Comparison of ENCODE assay signal across 8 cellular contexts in the genomic region with DNA sequence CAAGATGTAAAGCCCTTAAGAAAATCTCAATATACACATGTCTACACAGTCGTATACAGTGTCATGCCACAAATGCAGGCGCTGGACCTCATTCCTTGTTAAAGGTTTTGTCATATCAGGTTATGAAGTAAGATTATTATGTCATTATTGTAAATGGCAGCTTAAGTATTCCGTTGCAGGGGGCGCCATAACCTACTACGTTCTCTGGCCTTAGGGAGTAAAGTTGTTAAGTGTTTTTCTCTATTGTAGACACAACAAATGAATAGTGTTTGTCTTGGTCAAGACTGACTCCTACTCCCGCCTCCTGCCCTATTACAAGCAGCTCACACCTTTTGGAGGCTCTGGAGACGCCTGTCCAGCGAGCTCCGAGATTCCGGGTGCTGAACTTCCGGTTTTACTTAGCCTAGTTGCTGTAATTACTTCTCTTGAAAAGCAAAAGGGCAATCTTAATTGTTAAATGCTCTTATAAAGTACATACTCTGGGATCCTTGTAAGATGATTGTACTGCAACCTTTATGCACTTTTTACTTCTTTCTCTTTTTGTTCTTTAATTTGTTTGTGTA. TPM values are rescaled to one million over a fixed set of nuclear protein-coding genes. Genes with fewer than 3 reads are reported as not detected.
DNase-seq lines count a peak whose midpoint lies in the region; ATAC-seq and TF ChIP-seq lines count a peak whose summit lies in the region.

No MANE protein-coding gene starts in this region.

- H3K79me2 ChIP-seq in OCI-LY3 (ENCODE audit: low read length) = peaks cover 3% of the 10 kb centered on the region; the same call in 1 of the 2 replicates
- H3K79me2 ChIP-seq in neural cell (replicated peaks; ENCODE audit: insufficient read depth, low read length) = peaks cover 5% of the 10 kb centered on the region

- H3K4me2 ChIP-seq in OCI-LY3 (ENCODE audit: low read length) = peak overlapping the region; percentile 84
- H3K4me2 ChIP-seq in neural cell (ENCODE audit: low read length) = peak overlapping the region; percentile 71

- ATAC-seq in GM19395 (IDR thresholded peaks at IDR 0.05; ENCODE audit: unreplicated experiment) = peak; percentile 62
- ATAC-seq in HG03521 (IDR thresholded peaks at IDR 0.05; ENCODE audit: unreplicated experiment) = peak; percentile 31
- ATAC-seq in activated T-cell treated with anti-CD3 and anti-CD28 coated beads, Interleukin-2, amount 50 U/mL, for 4 hours = peak; percentile 36 to 46
- no peak for ATAC-seq in thoracic aorta (ENCODE audit: insufficient number of reproducible peaks, low FRiP score, low read depth)

- H3K9me3 Mint-ChIP-seq in activated T-cell treated with anti-CD3 and anti-CD28 coated beads, Interleukin-2, amount 50 U/mL, for 4 hours = no peaks in the 10 kb centered on the region

- H3K27me3 ChIP-seq in OCI-LY3 (ENCODE audit: low read depth, low read length) = no peaks in the 10 kb centered on the region
- no peaks in the 10 kb centered on the region for H3K27me3 ChIP-seq in neural cell (ENCODE audit: insufficient read depth, low read depth, low read length)
- H3K27me3 ChIP-seq in thoracic aorta (replicated peaks; ENCODE audit: insufficient read depth) = no peaks in the 10 kb centered on the region

- H3K9ac ChIP-seq in OCI-LY3 (ENCODE audit: low read length) (peak overlapping the region; percentile 86), neural cell (ENCODE audit: low read length) (peak overlapping the region; percentile 95)

- H3K4me3 ChIP-seq in OCI-LY3 (ENCODE audit: low read length) = peak overlapping the region; percentile 92
- peak overlapping the region; percentile 98 for H3K4me3 ChIP-seq in neural cell (ENCODE audit: low read length)
- peak overlapping the region; percentile 97 for H3K4me3 ChIP-seq in thoracic aorta

- no peaks in the 10 kb centered on the region for H4K20me1 ChIP-seq in OCI-LY3 (ENCODE audit: insufficient read depth, low read length)
- H4K20me1 ChIP-seq in neural cell (ENCODE audit: insufficient read depth) = no peaks in the 10 kb centered on the region

- no peak for TF ChIP-seq RAD21 in neural cell (conservative IDR thresholded peaks at IDR 0.05)

- H3K27me3 Mint-ChIP-seq in activated T-cell treated with anti-CD3 and anti-CD28 coated beads, Interleukin-2, amount 50 U/mL, for 4 hours (ENCODE audit: low read depth) = no peaks in the 10 kb centered on the region

- H3K27ac ChIP-seq in OCI-LY3 (ENCODE audit: low read length) = peak overlapping the region; percentile 67
- peak overlapping the region; percentile 84 for H3K27ac ChIP-seq in neural cell (ENCODE audit: low read length)
- H3K27ac ChIP-seq in thoracic aorta = peak overlapping the region; percentile 87 to 93

- peak overlapping the region; percentile 92 for H2AFZ ChIP-seq in OCI-LY3 (ENCODE audit: low read depth, low read length)
- H2AFZ ChIP-seq in neural cell (ENCODE audit: low read depth, low read length) = peak overlapping the region; percentile 88

- H3K4me1 Mint-ChIP-seq in activated T-cell treated with anti-CD3 and anti-CD28 coated beads, Interleukin-2, amount 50 U/mL, for 4 hours (ENCODE audit: low read depth) = peaks cover 10% of the 10 kb centered on the region

- peak overlapping the region; percentile 85 for H3K4me3 Mint-ChIP-seq in activated T-cell treated with anti-CD3 and anti-CD28 coated beads, Interleukin-2, amount 50 U/mL, for 4 hours

- H3K36me3 ChIP-seq in OCI-LY3 (replicated peaks; ENCODE audit: low read depth, low read length) (peaks cover 34% of the 10 kb centered on the region), neural cell (ENCODE audit: insufficient read depth, low read length) (peaks cover 5% of the 10 kb centered on the region), thoracic aorta (peaks cover 20% of the 10 kb centered on the region)

- peaks cover 8% of the 10 kb centered on the region for H3K36me3 Mint-ChIP-seq in activated T-cell treated with anti-CD3 and anti-CD28 coated beads, Interleukin-2, amount 50 U/mL, for 4 hours (ENCODE audit: insufficient read depth)

- no peaks in the 10 kb centered on the region for H3K9me2 ChIP-seq in neural cell (ENCODE audit: insufficient read depth, low read length)

- 0 out of 2 replicates have a peak, but pooled peaks cover 8% of the 10 kb centered on the region for H3K4me1 ChIP-seq in OCI-LY3 (ENCODE audit: low read length)
- H3K4me1 ChIP-seq in thoracic aorta (ENCODE audit: control insufficient read depth in 1 of 2, low read depth in 2 of 2) = peaks cover 3 to 4% of the 10 kb centered on the region in 2 donors

- no peak for TF ChIP-seq EP300 in neural cell (conservative IDR thresholded peaks at IDR 0.05; ENCODE audit: poor library complexity, severe bottlenecking)

- peaks cover 2% of the 10 kb centered on the region for H3F3A ChIP-seq in neural cell (ENCODE audit: insufficient read depth, low read length, poor library complexity, severe bottlenecking)

- peak; percentile 51 for DNase-seq in COR-L47 (lab: John Stamatoyannopoulos, UW)
- peak; percentile 45 for DNase-seq in activated T-cell treated with anti-CD3 and anti-CD28 coated beads, Interleukin-2, amount 50 U/mL, for 4 hours
- DNase-seq in fibroblast of peridontal ligament (ENCODE audit: extremely low read depth) = peak; percentile 71
- DNase-seq in thoracic aorta (ENCODE audit: low spot score) = peak; percentile 8

- TF ChIP-seq CTCF in OCI-LY3 (IDR thresholded peaks at IDR 0.05; ENCODE audit: low read depth, low read length) (peak; percentile 74), neural cell (IDR thresholded peaks at IDR 0.05; ENCODE audit: poor library complexity, severe bottlenecking) (peak; percentile 62), thoracic aorta (IDR thresholded peaks at IDR 0.05) (no peak)

- H3K9me3 ChIP-seq in OCI-LY3 (ENCODE audit: insufficient read depth, low read length) (no peaks in the 10 kb centered on the region), neural cell (ENCODE audit: low read length) (no peaks in the 10 kb centered on the region), thoracic aorta (no peaks in the 10 kb centered on the region)

TF ChIP-seq in neural cell, 6 proteins besides CTCF, POLR2A, EP300 and RAD21:
- TF ChIP-seq EZH2 (IDR thresholded peaks at IDR 0.05; ENCODE audit: borderline replicate concordance, insufficient read depth, low read length, poor library complexity, severe bottlenecking) (no peak), MXI1 (conservative IDR thresholded peaks at IDR 0.05; ENCODE audit: poor library complexity, severe bottlenecking) (no peak), TAF1 (IDR thresholded peaks at IDR 0.05; ENCODE audit: low read depth) (no peak)
TF ChIP-seq in neural cell: peak in this region for 0.

RNA-seq across cellular contexts. Expression of gene GATAD1, which starts 1.0 kb away (rescaled TPM):
- 10 to 100 TPM in 2 of 3 donors, 1 to 10 TPM in 1; 8.4 to 12.2 (median 10.4) TPM for total RNA-seq in activated T-cell treated with anti-CD3 and anti-CD28 coated beads, Interleukin-2, amount 50 U/mL, for 4 hours
- 28.9 and 31.3 TPM in 2 replicates for polyA plus RNA-seq in neural cell
- polyA minus RNA-seq in neural cell = 31.9 and 37.3 TPM in 2 replicates
- 10 to 100 TPM; 44.0 to 72.3 TPM for total RNA-seq in thoracic aorta

RNA-seq across cellular contexts. Expression of gene ERVW-1, which starts 29.5 kb away (rescaled TPM):
- not detected for total RNA-seq in activated T-cell treated with anti-CD3 and anti-CD28 coated beads, Interleukin-2, amount 50 U/mL, for 4 hours
- not detected in 2 replicates for polyA plus RNA-seq in neural cell
- not detected in 2 replicates for polyA minus RNA-seq in neural cell
- not detected for total RNA-seq in thoracic aorta

Comparison
In these comparisons a context has a peak if more than half of its experiments do, and no peak if none do; other contexts are left out.
1. DNase-seq: peak in every context shown above with its lines; median percentile 71 in fibroblast of peridontal ligament; 51 in COR-L47; 45 in activated T-cell treated with anti-CD3 and anti-CD28 coated beads, Interleukin-2, amount 50 U/mL, for 4 hours; 8 in thoracic aorta.